15 cellular contexts compared by ENCODE assay signal in the genomic region with DNA sequence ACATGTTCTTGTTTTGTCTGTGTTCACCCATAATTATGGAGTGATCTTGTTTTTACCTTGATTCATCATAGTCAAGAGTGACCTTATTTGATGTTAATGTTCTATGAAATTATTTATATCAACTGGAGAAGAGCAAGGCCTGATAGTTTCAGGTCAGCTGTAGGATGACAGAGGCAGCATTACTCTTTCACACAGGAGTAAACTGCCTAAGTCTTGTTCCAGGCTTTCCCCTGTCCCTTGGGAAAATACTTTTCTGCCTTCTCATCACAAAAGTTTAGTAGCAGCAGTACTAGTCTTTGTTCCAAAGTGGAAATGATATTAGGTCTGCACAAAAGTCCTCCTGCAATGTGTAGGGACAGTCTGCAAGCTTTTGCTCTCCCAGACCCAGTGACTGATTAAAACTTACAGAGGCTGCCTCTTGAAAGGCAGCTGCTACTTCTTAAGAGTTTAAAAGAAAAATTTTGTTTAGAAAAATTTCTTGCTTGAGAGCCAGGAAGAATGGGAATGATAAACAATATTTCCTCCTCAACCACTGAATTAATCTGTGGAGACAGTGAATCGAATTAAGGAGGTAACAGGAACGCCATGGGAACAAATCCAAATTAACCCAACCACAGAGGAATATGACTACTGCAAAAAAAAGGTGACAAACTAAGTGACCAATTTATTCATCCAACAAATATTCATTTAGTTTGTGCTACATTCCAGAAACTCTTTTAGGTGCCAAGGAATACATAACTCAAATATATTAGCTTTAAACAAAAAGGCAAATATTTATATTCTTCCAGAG.
"Had no signal": no experiment of that assay in that cellular context is flagged by ENCODE, and none has a peak within 500 bp of the region (broad histone marks: within the 10 kb centered on the region; RNA-seq: fewer than 3 reads in every experiment).

No MANE protein-coding gene starts in this region.

- H3K27me3 ChIP-seq: heart left ventricle, tibial artery had no signal

- H3K36me3 Mint-ChIP-seq: activated CD8-positive, alpha-beta memory T cell treated with anti-CD3 and anti-CD28 coated beads, Interleukin-2, amount 10 ng/mL, durations not matched to agents 7 days and 5 days; memory B cell; naive thymus-derived CD8-positive, alpha-beta T cell had no signal

- ATAC-seq: activated CD8-positive, alpha-beta memory T cell treated with anti-CD3 and anti-CD28 coated beads, Interleukin-2, amount 10 ng/mL, durations not matched to agents 7 days and 5 days; activated T-helper 17 cell treated with anti-CD3 and anti-CD28 coated beads, Interleukin-2, amount 50 U/mL, for 72 hours; heart left ventricle; naive thymus-derived CD8-positive, alpha-beta T cell; sciatic nerve had no signal

- H3K4me1 Mint-ChIP-seq: activated CD4-positive, alpha-beta memory T cell treated with anti-CD3 and anti-CD28 coated beads, Interleukin-2, amount 10 ng/mL, durations not matched to agents 7 days and 5 days; activated CD8-positive, alpha-beta memory T cell treated with anti-CD3 and anti-CD28 coated beads, Interleukin-2, amount 10 ng/mL, durations not matched to agents 7 days and 5 days; activated T-helper 17 cell treated with anti-CD3 and anti-CD28 coated beads, Interleukin-2, amount 50 U/mL, for 72 hours; memory B cell; naive thymus-derived CD8-positive, alpha-beta T cell had no signal

- H3K27ac ChIP-seq: heart left ventricle, tibial artery had no signal

- H3K27me3 Mint-ChIP-seq: activated CD4-positive, alpha-beta memory T cell treated with anti-CD3 and anti-CD28 coated beads, Interleukin-2, amount 10 ng/mL, durations not matched to agents 7 days and 5 days; activated CD8-positive, alpha-beta memory T cell treated with anti-CD3 and anti-CD28 coated beads, Interleukin-2, amount 10 ng/mL, durations not matched to agents 7 days and 5 days; activated T-helper 17 cell treated with anti-CD3 and anti-CD28 coated beads, Interleukin-2, amount 50 U/mL, for 72 hours; memory B cell; naive thymus-derived CD8-positive, alpha-beta T cell had no signal

- DNase-seq: activated CD4-positive, alpha-beta memory T cell treated with anti-CD3 and anti-CD28 coated beads, Interleukin-2, amount 10 ng/mL, durations not matched to agents 7 days and 5 days; activated CD4-positive, alpha-beta T cell treated with anti-CD3 and anti-CD28 coated beads for 48 hours; activated CD4-positive, CD25-positive, alpha-beta regulatory T cell; activated CD8-positive, alpha-beta memory T cell treated with anti-CD3 and anti-CD28 coated beads, Interleukin-2, amount 10 ng/mL, durations not matched to agents 7 days and 5 days; activated naive CD4-positive, alpha-beta T cell; aorta; heart left ventricle; naive thymus-derived CD8-positive, alpha-beta T cell; stimulated activated naive CD4-positive, alpha-beta T cell treated with Interleukin-2 at 50 U/mL for 16 hours; substantia nigra; T1000; tibial artery had no signal

- H3K27ac Mint-ChIP-seq: activated CD4-positive, alpha-beta memory T cell treated with anti-CD3 and anti-CD28 coated beads, Interleukin-2, amount 10 ng/mL, durations not matched to agents 7 days and 5 days; activated CD8-positive, alpha-beta memory T cell treated with anti-CD3 and anti-CD28 coated beads, Interleukin-2, amount 10 ng/mL, durations not matched to agents 7 days and 5 days; activated T-helper 17 cell treated with anti-CD3 and anti-CD28 coated beads, Interleukin-2, amount 50 U/mL, for 72 hours; memory B cell; naive thymus-derived CD8-positive, alpha-beta T cell had no signal

- H3K4me3 ChIP-seq: heart left ventricle, tibial artery had no signal

- H3K4me1 ChIP-seq: heart left ventricle, tibial artery had no signal

- H3K4me3 Mint-ChIP-seq: activated CD4-positive, alpha-beta memory T cell treated with anti-CD3 and anti-CD28 coated beads, Interleukin-2, amount 10 ng/mL, durations not matched to agents 7 days and 5 days; activated CD8-positive, alpha-beta memory T cell treated with anti-CD3 and anti-CD28 coated beads, Interleukin-2, amount 10 ng/mL, durations not matched to agents 7 days and 5 days; activated T-helper 17 cell treated with anti-CD3 and anti-CD28 coated beads, Interleukin-2, amount 50 U/mL, for 72 hours; memory B cell; naive thymus-derived CD8-positive, alpha-beta T cell had no signal

- H3K9me3 Mint-ChIP-seq: activated CD4-positive, alpha-beta memory T cell treated with anti-CD3 and anti-CD28 coated beads, Interleukin-2, amount 10 ng/mL, durations not matched to agents 7 days and 5 days had no signal

- H3K9me3 ChIP-seq: tibial artery had no signal

- H3K36me3 ChIP-seq: heart left ventricle, tibial artery had no signal
